Comparison of ENCODE assay signal across 8 cellular contexts in genomic region chr11:66328307-66329144, GRCh38. TPM values are rescaled to one million over a fixed set of nuclear protein-coding genes. Genes with fewer than 3 reads are reported as not detected.
DNase-seq lines count a peak whose midpoint lies in the region; ATAC-seq, FAIRE-seq and TF ChIP-seq lines count a peak whose summit lies in the region.

No MANE protein-coding gene starts in this region.

- FAIRE-seq in GM18507 (lab: Jason Lieb, UNC) (peak; percentile 85), pancreas (lab: Jason Lieb, UNC) (no peak)

- H3K27me3 ChIP-seq in SJSA1 (replicated peaks), result no peaks in the 10 kb centered on the region
- no peaks in the 10 kb centered on the region for H3K27me3 ChIP-seq in pancreas
- no peaks in the 10 kb centered on the region for H3K27me3 ChIP-seq in tibial nerve

- TF ChIP-seq POLR2A in tibial nerve (IDR thresholded peaks at IDR 0.05), result no peak

- WGBS in pancreas, 2 donors, result 9 to 12% methylated on average over 19 of the region's 19 CpGs
- WGBS in tibial nerve, 2 donors, result 6 to 8% methylated on average over 19 of the region's 19 CpGs

- peaks cover 30% of the 10 kb centered on the region for H3K36me3 ChIP-seq in SJSA1
- no peaks in the 10 kb centered on the region for H3K36me3 ChIP-seq in pancreas
- peaks cover 0 to 23% (median 0%) of the 10 kb centered on the region in 3 donors for H3K36me3 ChIP-seq in tibial nerve

- DNase-seq in A172 (ENCODE audit: low spot score) (peak; percentile 71), GM18507 (ENCODE audit: extremely low spot score, insufficient read length, low read depth) (peak; percentile 78), LoVo (ENCODE audit: low spot score) (peak; percentile 67), SJSA1 (ENCODE audit: low read depth in 1 of 2, low spot score in 2 of 2) (peak; percentile 99 to 100), glomerular visceral epithelial cell (ENCODE audit: extremely low spot score) (peak; percentile 74), pancreas (peak in 5 of 6 donors; percentile 60 to 87 (median 83)), tibial nerve (ENCODE audit: low spot score in 2 of 2) (peak; percentile 65 to 80)
- peak; percentile 58 to 70 (median 64) for DNase-seq in activated naive CD4-positive, alpha-beta T cell (lab: John Stamatoyannopoulos, UW)

- H3K4me3 ChIP-seq in SJSA1, result no peak overlapping the region
- no peak overlapping the region for H3K4me3 ChIP-seq in pancreas
- no peak overlapping the region for H3K4me3 ChIP-seq in tibial nerve

- TF ChIP-seq CTCF in pancreas (IDR thresholded peaks at IDR 0.05), result peak; percentile 87 to 97 (median 92)
- peak; percentile 91 to 99 (median 93) for TF ChIP-seq CTCF in tibial nerve (IDR thresholded peaks at IDR 0.05)

- H3K27ac ChIP-seq in SJSA1 (peak overlapping the region; percentile 94), pancreas (no peak overlapping the region), tibial nerve (peak overlapping the region in 2 of 4 donors; percentile 15)

- no peaks in the 10 kb centered on the region for H3K9me3 ChIP-seq in SJSA1 (replicated peaks)
- H3K9me3 ChIP-seq in pancreas, result no peaks in the 10 kb centered on the region
- no peaks in the 10 kb centered on the region for H3K9me3 ChIP-seq in tibial nerve

- TF ChIP-seq EP300 in tibial nerve (IDR thresholded peaks at IDR 0.05), result peak in 1 of 2 donors; percentile 54

- intact Hi-C loops in pancreas (cut with DNase I), result no loop called here

- ATAC-seq in pancreas, result peak; percentile 86 to 95 (median 92)

- H3K4me1 ChIP-seq in SJSA1 (replicated peaks) (peaks cover 89% of the 10 kb centered on the region), pancreas (no peaks in the 10 kb centered on the region), tibial nerve (peaks cover 0 to 56% (median 33%) of the 10 kb centered on the region in 4 donors)

RNA-seq across cellular contexts. Expression of gene RIN1, which starts 7.7 kb away (rescaled TPM):
- 15.6 and 15.7 TPM in 2 replicates for total RNA-seq in A172 (2014; rRNA removed; shearing (Covaris generic))
- total RNA-seq in SJSA1 (2014; rRNA removed; shearing (Covaris generic)), result 44.9 and 58.0 TPM in 2 replicates
- 1 to 10 TPM; 2.7 to 5.0 (median 4.1) TPM for total RNA-seq in pancreas
- polyA plus RNA-seq in pancreas, result 10 to 100 TPM in 1 of 2 donors, 1 to 10 TPM in 1; 9.2 to 15.7 TPM
- 10 to 100 TPM in 1 of 4 donors, 1 to 10 TPM in 3; 2.4 to 14.1 (median 4.1) TPM for total RNA-seq in tibial nerve

RNA-seq across cellular contexts. Expression of gene CD248, which starts 11.7 kb away (rescaled TPM):
- total RNA-seq in A172 (2014; rRNA removed; shearing (Covaris generic)), result not detected in 2 replicates
- total RNA-seq in SJSA1 (2014; rRNA removed; shearing (Covaris generic)), result 576 and 629 TPM in 2 replicates
- 10 to 100 TPM in 3 of 6 donors, 1 to 10 TPM in 3; 1.2 to 17.7 (median 7.5) TPM for total RNA-seq in pancreas
- polyA plus RNA-seq in pancreas, result 1 to 10 TPM; 2.5 to 4.0 TPM
- total RNA-seq in tibial nerve, result 10 to 100 TPM; 29.9 to 69.7 (median 47.3) TPM

RNA-seq across cellular contexts. Expression of gene BRMS1, which starts 16.4 kb away (rescaled TPM):
- total RNA-seq in A172 (2014; rRNA removed; shearing (Covaris generic)), result 95.8 and 104 TPM in 2 replicates
- 170 and 189 TPM in 2 replicates for total RNA-seq in SJSA1 (2014; rRNA removed; shearing (Covaris generic))
- total RNA-seq in pancreas (10 to 100 TPM; 14.3 to 22.0 (median 19.7) TPM), tibial nerve (10 to 100 TPM; 27.2 to 44.7 (median 34.8) TPM)
- 10 to 100 TPM; 46.9 to 65.0 TPM for polyA plus RNA-seq in pancreas

RNA-seq across cellular contexts. Expression of gene B4GAT1, which starts 18.9 kb away (rescaled TPM):
- 47.0 and 54.1 TPM in 2 replicates for total RNA-seq in A172 (2014; rRNA removed; shearing (Covaris generic))
- 44.1 and 46.5 TPM in 2 replicates for total RNA-seq in SJSA1 (2014; rRNA removed; shearing (Covaris generic))
- total RNA-seq in pancreas, result 10 to 100 TPM in 5 of 6 donors, 1 to 10 TPM in 1; 9.5 to 13.3 (median 12.0) TPM
- 10 to 100 TPM in 1 of 2 donors, 1 to 10 TPM in 1; 9.2 to 21.8 TPM for polyA plus RNA-seq in pancreas
- total RNA-seq in tibial nerve, result 100 to 1,000 TPM in 1 of 4 donors, 10 to 100 TPM in 3; 53.4 to 105 (median 97.6) TPM

RNA-seq across cellular contexts. Expression of gene TMEM151A, which starts 36.8 kb away (rescaled TPM):
- 0.05 TPM in 1 of 2 replicates, not detected in the other for total RNA-seq in A172 (2014; rRNA removed; shearing (Covaris generic))
- 0.60 and 0.61 TPM in 2 replicates for total RNA-seq in SJSA1 (2014; rRNA removed; shearing (Covaris generic))
- total RNA-seq in pancreas (under 1 TPM; 0.49 to 0.79 (median 0.72) TPM), tibial nerve (not detected)
- polyA plus RNA-seq in pancreas, result 1 to 10 TPM; 1.6 to 4.4 TPM
